Comparison of ENCODE assay signal across 12 cellular contexts in genomic region chr11:132943325-132943736, GRCh38.
DNase-seq lines count a peak whose midpoint lies in the region; ATAC-seq and TF ChIP-seq lines count a peak whose summit lies in the region.
"Had no signal": no experiment of that assay in that cellular context is flagged by ENCODE, and none has a peak within 500 bp of the region (broad histone marks: within the 10 kb centered on the region; RNA-seq: fewer than 3 reads in every experiment).

No MANE protein-coding gene starts in this region.

- peaks cover 57% of the 10 kb centered on the region for H3K27me3 Mint-ChIP-seq in endodermal cell (ENCODE audit: insufficient read depth)

- DNase-seq in AG04449 (ENCODE audit: low read depth, low spot score) (no peak), H7 (no peak), endodermal cell (no peak), NCI-H187 treated with DMSO at 0.1 percent for 48 hours (lab: John Stamatoyannopoulos, UW) (no peak), adrenal gland (no peak), hypothalamus (lab: John Stamatoyannopoulos, UW) (no peak), PC-3 (no peak)
- DNase-seq: CD8-positive, alpha-beta memory T cell; foreskin melanocyte; stimulated activated CD4-positive, alpha-beta T cell treated with anti-CD3 and anti-CD28 coated beads, Interleukin-1b, Interleukin-23, amount 100 ng/mL, for 48 hours had no signal

- TF ChIP-seq EP300 in neural cell (conservative IDR thresholded peaks at IDR 0.05; ENCODE audit: poor library complexity, severe bottlenecking): no peak

- BruUV-seq in PC-3 (replicated peaks; lab: Mats Ljungman, UMichigan): no TSS peak

- CTCF ChIA-PET in AG04449 (lab: Yijun Ruan, JAX) (interaction anchor here (1.0 to 3.6 kb wide), 15 partner anchors 9 to 665 kb away, joined by 3 to 11 read pairs (median 4); no protein-coding TSS in a partner anchor), PC-3 (lab: Charles Lee) (no interaction called here)

- H3K79me2 ChIP-seq in neural cell (replicated peaks; ENCODE audit: insufficient read depth, low read length): no peaks in the 10 kb centered on the region
- no peaks in the 10 kb centered on the region for H3K79me2 ChIP-seq in PC-3 (ENCODE audit: low read length)

- H3K9me3 Mint-ChIP-seq in endodermal cell: no peaks in the 10 kb centered on the region
- H3K9me3 Mint-ChIP-seq: CD8-positive, alpha-beta memory T cell had no signal

- no peaks in the 10 kb centered on the region for H3K36me3 Mint-ChIP-seq in endodermal cell (ENCODE audit: low read depth)
- H3K36me3 Mint-ChIP-seq: CD8-positive, alpha-beta memory T cell had no signal

- H3K9ac ChIP-seq in endodermal cell (ENCODE audit: extremely low read depth, low read length, poor library complexity, severe bottlenecking) (no peak overlapping the region), neural cell (ENCODE audit: low read length) (peak overlapping the region; percentile 54), PC-3 (ENCODE audit: low read length) (no peak overlapping the region)

- TF ChIP-seq POLR2A in adrenal gland (IDR thresholded peaks at IDR 0.05): no peak

- H4K20me1 ChIP-seq in neural cell (ENCODE audit: insufficient read depth): no peaks in the 10 kb centered on the region
- H4K20me1 ChIP-seq in PC-3 (ENCODE audit: low read length): no peaks in the 10 kb centered on the region

- H3F3A ChIP-seq in neural cell (ENCODE audit: insufficient read depth, low read length, poor library complexity, severe bottlenecking) (no peaks in the 10 kb centered on the region), PC-3 (ENCODE audit: low read length, unreplicated experiment) (no peaks in the 10 kb centered on the region)

- TF ChIP-seq RAD21 in neural cell (conservative IDR thresholded peaks at IDR 0.05): no peak

- peak overlapping the region; percentile 67 for H3K4me3 Mint-ChIP-seq in endodermal cell
- H3K4me3 Mint-ChIP-seq: CD8-positive, alpha-beta memory T cell had no signal

- POLR2A ChIA-PET in AG04449 (lab: Yijun Ruan, JAX) (interaction anchor here (0.6 to 1.3 kb wide), 4 partner anchors 69 to 367 kb away, joined by 3 to 5 read pairs (median 4); no protein-coding TSS in a partner anchor), PC-3 (lab: Charles Lee; ENCODE audit: unreplicated experiment) (no interaction called here)

- H3K9me2 ChIP-seq in neural cell (ENCODE audit: insufficient read depth, low read length): no peaks in the 10 kb centered on the region
- H3K9me2 ChIP-seq in PC-3 (replicated peaks; ENCODE audit: low read length): no peaks in the 10 kb centered on the region

- H3K4me3 ChIP-seq in AG04449 (ENCODE audit: low read depth, low read length): peak overlapping the region; percentile 66
- H3K4me3 ChIP-seq in H7 (ENCODE audit: insufficient read depth, low read depth, low read length): peak overlapping the region; percentile 67
- peak overlapping the region; percentile 80 for H3K4me3 ChIP-seq in endodermal cell (ENCODE audit: low read length)
- H3K4me3 ChIP-seq in neural cell (ENCODE audit: low read length): peak overlapping the region; percentile 69
- peak overlapping the region in 1 of 4 donors; percentile 36 for H3K4me3 ChIP-seq in adrenal gland
- no peak overlapping the region for H3K4me3 ChIP-seq in PC-3 (ENCODE audit: low read length)
- H3K4me3 ChIP-seq: SK-N-MC had no signal

- WGBS in endodermal cell (ENCODE audit: insufficient coverage in 1 of 2, insufficient read length in 1 of 2), 2 experiments: 1 to 6% methylated on average over 3 to 23 of the region's 23 CpGs
- 1 to 5% (median 2%) methylated on average over 20 to 23 of the region's 23 CpGs for WGBS in adrenal gland, 4 donors

- H3K27ac Mint-ChIP-seq in endodermal cell: no peak overlapping the region
- H3K27ac Mint-ChIP-seq: CD8-positive, alpha-beta memory T cell had no signal

- no peak overlapping the region for H2AFZ ChIP-seq in neural cell (ENCODE audit: low read depth, low read length)
- no peak overlapping the region for H2AFZ ChIP-seq in PC-3 (ENCODE audit: low read length)

- no peak for TF ChIP-seq CTCF in AG04449 (IDR thresholded peaks at IDR 0.05; ENCODE audit: insufficient read depth, low read length, missing control alignments)
- TF ChIP-seq CTCF in endodermal cell (conservative IDR thresholded peaks at IDR 0.05): no peak
- TF ChIP-seq CTCF in neural cell (IDR thresholded peaks at IDR 0.05; ENCODE audit: poor library complexity, severe bottlenecking): no peak
- TF ChIP-seq CTCF in adrenal gland (IDR thresholded peaks at IDR 0.05): no peak
- TF ChIP-seq CTCF in PC-3 (conservative IDR thresholded peaks at IDR 0.05; ENCODE audit: low read depth, low read length): no peak

- intact Hi-C loops in adrenal gland (cut with DNase I): no loop called here
- intact Hi-C loops in PC-3 (cut with micrococcal nuclease): no loop called here

- H3K9me3 ChIP-seq in endodermal cell (ENCODE audit: control insufficient read depth, low read length): no peaks in the 10 kb centered on the region
- H3K9me3 ChIP-seq in neural cell (ENCODE audit: low read length): no peaks in the 10 kb centered on the region
- H3K9me3 ChIP-seq in adrenal gland (replicated peaks in 1 of 3): no peaks in the 10 kb centered on the region
- H3K9me3 ChIP-seq in PC-3 (ENCODE audit: low read length): peaks cover 5% of the 10 kb centered on the region; the same call in 1 of the 2 replicates

- no peaks in the 10 kb centered on the region for H3K4me1 Mint-ChIP-seq in endodermal cell

- peak overlapping the region; percentile 83 for H3K4me2 ChIP-seq in neural cell (ENCODE audit: low read length)
- H3K4me2 ChIP-seq in PC-3 (ENCODE audit: low read length): no peak overlapping the region

- H3K27ac ChIP-seq in endodermal cell (ENCODE audit: low read depth, low read length) (no peak overlapping the region), neural cell (ENCODE audit: low read length) (no peak overlapping the region), adrenal gland (no peak overlapping the region), PC-3 (ENCODE audit: low read length) (no peak overlapping the region)
- H3K27ac ChIP-seq: SK-N-MC had no signal

- no peak for ATAC-seq in PC-3

- H3K27me3 ChIP-seq in H7 (ENCODE audit: control insufficient read depth, insufficient read depth, low read length) (peaks cover 24% of the 10 kb centered on the region), endodermal cell (ENCODE audit: control insufficient read depth, insufficient read depth, low read length, poor library complexity, severe bottlenecking) (peaks cover 55% of the 10 kb centered on the region), neural cell (ENCODE audit: insufficient read depth, low read depth, low read length) (peaks cover 19% of the 10 kb centered on the region), adrenal gland (peaks cover 5% of the 10 kb centered on the region), PC-3 (ENCODE audit: low read length) (no peaks in the 10 kb centered on the region)

- no peaks in the 10 kb centered on the region for H3K36me3 ChIP-seq in H7 (replicated peaks; ENCODE audit: control insufficient read depth, insufficient read depth, low read length)
- no peaks in the 10 kb centered on the region for H3K36me3 ChIP-seq in endodermal cell (ENCODE audit: control insufficient read depth, insufficient read depth, low read length)
- H3K36me3 ChIP-seq in neural cell (ENCODE audit: insufficient read depth, low read length): no peaks in the 10 kb centered on the region
- H3K36me3 ChIP-seq in adrenal gland (replicated peaks in 1 of 2): no peaks in the 10 kb centered on the region
- H3K36me3 ChIP-seq in PC-3 (ENCODE audit: low read depth, low read length): no peaks in the 10 kb centered on the region

- H3K4me1 ChIP-seq in endodermal cell (ENCODE audit: control insufficient read depth, insufficient read depth, low read length) (no peaks in the 10 kb centered on the region), adrenal gland (replicated peaks in 1 of 2) (no peaks in the 10 kb centered on the region), PC-3 (ENCODE audit: insufficient read depth, low read length) (no peaks in the 10 kb centered on the region)

TF ChIP-seq in neural cell, 6 proteins besides CTCF, POLR2A, EP300 and RAD21:
- TF ChIP-seq SMC3 (conservative IDR thresholded peaks at IDR 0.05; ENCODE audit: poor library complexity) (peak; percentile 39), EZH2 (IDR thresholded peaks at IDR 0.05; ENCODE audit: borderline replicate concordance, insufficient read depth, low read length, poor library complexity, severe bottlenecking) (no peak), POLR2AphosphoS5 (IDR thresholded peaks at IDR 0.05) (no peak), TAF1 (IDR thresholded peaks at IDR 0.05; ENCODE audit: low read depth) (no peak), MXI1 (conservative IDR thresholded peaks at IDR 0.05; ENCODE audit: poor library complexity, severe bottlenecking) (peak; percentile 57), REST (IDR thresholded peaks at IDR 0.05; ENCODE audit: borderline replicate concordance) (no peak)
